Comparison of ENCODE assay signal across 1 cellular context in genomic region chr2:740446-741293, GRCh38.
TF ChIP-seq lines count a peak whose summit lies in the region.

No MANE protein-coding gene starts in this region.

TF ChIP-seq in HepG2, 621 proteins besides CTCF, POLR2A, EP300 and RAD21 (continued from another document and continues in another):
- TF ChIP-seq, protein P1, sequence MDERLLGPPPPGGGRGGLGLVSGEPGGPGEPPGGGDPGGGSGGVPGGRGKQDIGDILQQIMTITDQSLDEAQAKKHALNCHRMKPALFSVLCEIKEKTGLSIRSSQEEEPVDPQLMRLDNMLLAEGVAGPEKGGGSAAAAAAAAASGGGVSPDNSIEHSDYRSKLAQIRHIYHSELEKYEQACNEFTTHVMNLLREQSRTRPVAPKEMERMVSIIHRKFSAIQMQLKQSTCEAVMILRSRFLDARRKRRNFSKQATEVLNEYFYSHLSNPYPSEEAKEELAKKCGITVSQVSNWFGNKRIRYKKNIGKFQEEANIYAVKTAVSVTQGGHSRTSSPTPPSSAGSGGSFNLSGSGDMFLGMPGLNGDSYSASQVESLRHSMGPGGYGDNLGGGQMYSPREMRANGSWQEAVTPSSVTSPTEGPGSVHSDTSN (CRISPR knock-in tag; IDR thresholded peaks at IDR 0.05) = no peak
- no peak for TF ChIP-seq KAT8 (CRISPR knock-in tag; IDR thresholded peaks at IDR 0.05)
- no peak for TF ChIP-seq ZNF7 (CRISPR knock-in tag; IDR thresholded peaks at IDR 0.05)
- no peak for TF ChIP-seq AKNA (CRISPR knock-in tag; IDR thresholded peaks at IDR 0.05; ENCODE audit: borderline replicate concordance)
- peak; percentile 59; the same call in 1 of the 3 replicates for TF ChIP-seq MXI1 (IDR thresholded peaks at IDR 0.05; ENCODE audit: borderline replicate concordance, low read depth, low read length)
- no peak for TF ChIP-seq ZNF652 (CRISPR knock-in tag; IDR thresholded peaks at IDR 0.05; ENCODE audit: borderline replicate concordance, low read depth)
- no peak for TF ChIP-seq ZFP62 (CRISPR knock-in tag; IDR thresholded peaks at IDR 0.05)
- TF ChIP-seq LBX2 (CRISPR knock-in tag; IDR thresholded peaks at IDR 0.05; ENCODE audit: borderline replicate concordance) = no peak
- TF ChIP-seq BCL6 (CRISPR knock-in tag; IDR thresholded peaks at IDR 0.05) = no peak
- TF ChIP-seq TOE1 (CRISPR knock-in tag; IDR thresholded peaks at IDR 0.05) = no peak
- TF ChIP-seq ETV6 (CRISPR knock-in tag; conservative IDR thresholded peaks at IDR 0.05) = no peak
- TF ChIP-seq, protein P2, sequence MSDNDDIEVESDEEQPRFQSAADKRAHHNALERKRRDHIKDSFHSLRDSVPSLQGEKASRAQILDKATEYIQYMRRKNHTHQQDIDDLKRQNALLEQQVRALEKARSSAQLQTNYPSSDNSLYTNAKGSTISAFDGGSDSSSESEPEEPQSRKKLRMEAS (IDR thresholded peaks at IDR 0.05) = no peak; the same call in 1 of the 2 replicates
- no peak for TF ChIP-seq RORA (CRISPR knock-in tag; IDR thresholded peaks at IDR 0.05)
- no peak for TF ChIP-seq PLSCR1 (CRISPR knock-in tag; IDR thresholded peaks at IDR 0.05; ENCODE audit: borderline replicate concordance)
- no peak for TF ChIP-seq ZNF629 (CRISPR knock-in tag; conservative IDR thresholded peaks at IDR 0.05)
- no peak for TF ChIP-seq ZNF441 (CRISPR knock-in tag; IDR thresholded peaks at IDR 0.05; ENCODE audit: borderline replicate concordance)
- no peak for TF ChIP-seq ZHX2 (IDR thresholded peaks at IDR 0.05; ENCODE audit: low read depth)
- no peak for TF ChIP-seq ZHX2 (CRISPR knock-in tag; IDR thresholded peaks at IDR 0.05; ENCODE audit: borderline replicate concordance)
- TF ChIP-seq SPEN (CRISPR knock-in tag; IDR thresholded peaks at IDR 0.05; ENCODE audit: low read depth) = no peak
- TF ChIP-seq TFDP1 (CRISPR knock-in tag; IDR thresholded peaks at IDR 0.05; ENCODE audit: borderline replicate concordance) = 0 out of 2 replicates have a peak, but pooled peaks have one; percentile 8
- no peak for TF ChIP-seq NFE2L1 (CRISPR knock-in tag; IDR thresholded peaks at IDR 0.05; ENCODE audit: borderline replicate concordance)
- TF ChIP-seq LRRFIP1 (CRISPR knock-in tag; conservative IDR thresholded peaks at IDR 0.05) = no peak
- TF ChIP-seq FOXK2 (IDR thresholded peaks at IDR 0.05) = no peak
- TF ChIP-seq ELF1 (CRISPR knock-in tag; IDR thresholded peaks at IDR 0.05) = no peak
- TF ChIP-seq, protein P3, sequence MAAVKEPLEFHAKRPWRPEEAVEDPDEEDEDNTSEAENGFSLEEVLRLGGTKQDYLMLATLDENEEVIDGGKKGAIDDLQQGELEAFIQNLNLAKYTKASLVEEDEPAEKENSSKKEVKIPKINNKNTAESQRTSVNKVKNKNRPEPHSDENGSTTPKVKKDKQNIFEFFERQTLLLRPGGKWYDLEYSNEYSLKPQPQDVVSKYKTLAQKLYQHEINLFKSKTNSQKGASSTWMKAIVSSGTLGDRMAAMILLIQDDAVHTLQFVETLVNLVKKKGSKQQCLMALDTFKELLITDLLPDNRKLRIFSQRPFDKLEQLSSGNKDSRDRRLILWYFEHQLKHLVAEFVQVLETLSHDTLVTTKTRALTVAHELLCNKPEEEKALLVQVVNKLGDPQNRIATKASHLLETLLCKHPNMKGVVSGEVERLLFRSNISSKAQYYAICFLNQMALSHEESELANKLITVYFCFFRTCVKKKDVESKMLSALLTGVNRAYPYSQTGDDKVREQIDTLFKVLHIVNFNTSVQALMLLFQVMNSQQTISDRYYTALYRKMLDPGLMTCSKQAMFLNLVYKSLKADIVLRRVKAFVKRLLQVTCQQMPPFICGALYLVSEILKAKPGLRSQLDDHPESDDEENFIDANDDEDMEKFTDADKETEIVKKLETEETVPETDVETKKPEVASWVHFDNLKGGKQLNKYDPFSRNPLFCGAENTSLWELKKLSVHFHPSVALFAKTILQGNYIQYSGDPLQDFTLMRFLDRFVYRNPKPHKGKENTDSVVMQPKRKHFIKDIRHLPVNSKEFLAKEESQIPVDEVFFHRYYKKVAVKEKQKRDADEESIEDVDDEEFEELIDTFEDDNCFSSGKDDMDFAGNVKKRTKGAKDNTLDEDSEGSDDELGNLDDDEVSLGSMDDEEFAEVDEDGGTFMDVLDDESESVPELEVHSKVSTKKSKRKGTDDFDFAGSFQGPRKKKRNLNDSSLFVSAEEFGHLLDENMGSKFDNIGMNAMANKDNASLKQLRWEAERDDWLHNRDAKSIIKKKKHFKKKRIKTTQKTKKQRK (IDR thresholded peaks at IDR 0.05; ENCODE audit: low read length) = no peak
- TF ChIP-seq KMT2A (CRISPR knock-in tag; IDR thresholded peaks at IDR 0.05) = no peak
- TF ChIP-seq ZNF619 (CRISPR knock-in tag; IDR thresholded peaks at IDR 0.05) = no peak
- 0 out of 2 replicates have a peak, but pooled peaks have one; percentile 37 for TF ChIP-seq BCL3 (CRISPR knock-in tag; IDR thresholded peaks at IDR 0.05)
- TF ChIP-seq, protein P4, sequence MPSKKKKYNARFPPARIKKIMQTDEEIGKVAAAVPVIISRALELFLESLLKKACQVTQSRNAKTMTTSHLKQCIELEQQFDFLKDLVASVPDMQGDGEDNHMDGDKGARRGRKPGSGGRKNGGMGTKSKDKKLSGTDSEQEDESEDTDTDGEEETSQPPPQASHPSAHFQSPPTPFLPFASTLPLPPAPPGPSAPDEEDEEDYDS (CRISPR knock-in tag; IDR thresholded peaks at IDR 0.05) = peak; percentile 14; the same call in 1 of the 2 replicates
